In genomic region chr1:111988377-111988742, GRCh38 we compare ENCODE assay signal across 13 cellular contexts. TPM values are rescaled to one million over a fixed set of nuclear protein-coding genes. Genes with fewer than 3 reads are reported as not detected.
A peak's percentile ranks its signal among the peaks of the same experiment; 100 is the strongest.
DNase-seq lines count a peak whose midpoint lies in the region; ATAC-seq, FAIRE-seq and TF ChIP-seq lines count a peak whose summit lies in the region.
"Had no signal": no experiment of that assay in that cellular context is flagged by ENCODE, and none has a peak within 500 bp of the region (broad histone marks: within the 10 kb centered on the region; RNA-seq: fewer than 3 reads in every experiment).

No MANE protein-coding gene starts in this region.

- no peak for TF ChIP-seq CTCF in left ventricle myocardium inferior (IDR thresholded peaks at IDR 0.05; ENCODE audit: borderline replicate concordance)
- TF ChIP-seq CTCF in astrocyte (IDR thresholded peaks at IDR 0.05; ENCODE audit: insufficient read depth, low read depth, low read length) = no peak
- TF ChIP-seq CTCF in type B pancreatic cell (conservative IDR thresholded peaks at IDR 0.05) = no peak

- H3K9me3 ChIP-seq in left ventricle myocardium inferior (replicated peaks) = no peaks in the 10 kb centered on the region
- H3K9me3 ChIP-seq in astrocyte (ENCODE audit: insufficient read depth, low read depth, low read length) = no peaks in the 10 kb centered on the region
- no peaks in the 10 kb centered on the region for H3K9me3 ChIP-seq in mucosa of stomach (ENCODE audit: control insufficient read depth, low read length)
- H3K9me3 ChIP-seq: SJSA1, testis had no signal

- H3K27ac ChIP-seq in left ventricle myocardium inferior (replicated peaks) = peak overlapping the region; percentile 86
- H3K27ac ChIP-seq in astrocyte (ENCODE audit: low read depth, low read length) = no peak overlapping the region
- no peak overlapping the region for H3K27ac ChIP-seq in substantia nigra (ENCODE audit: low read depth, low read length, poor library complexity, severe bottlenecking)
- H3K27ac ChIP-seq: SJSA1, testis had no signal

- H3K4me3 ChIP-seq in left ventricle myocardium inferior (peak overlapping the region; percentile 75), astrocyte (ENCODE audit: insufficient read depth, low read depth, low read length) (no peak overlapping the region), mucosa of stomach (ENCODE audit: low read length) (peak overlapping the region; percentile 21)
- H3K4me3 ChIP-seq: GM12878, SJSA1 had no signal

- no peak for FAIRE-seq in astrocyte (lab: Jason Lieb, UNC)
- FAIRE-seq: GM12878 had no signal

- no peak overlapping the region for H2AFZ ChIP-seq in astrocyte (ENCODE audit: low read depth, low read length)

- no peaks in the 10 kb centered on the region for H3K79me2 ChIP-seq in astrocyte (ENCODE audit: insufficient read depth, low read length)

- H3K4me2 ChIP-seq in astrocyte (ENCODE audit: low read length) = peak overlapping the region; percentile 86

- H3K27me3 Mint-ChIP-seq in astrocyte (ENCODE audit: low read depth, unreplicated experiment) = peaks cover 86% of the 10 kb centered on the region
- H3K27me3 Mint-ChIP-seq in type B pancreatic cell = peaks cover 92% of the 10 kb centered on the region

- H3K36me3 Mint-ChIP-seq in astrocyte (ENCODE audit: low read depth, unreplicated experiment) (no peaks in the 10 kb centered on the region), type B pancreatic cell (no peaks in the 10 kb centered on the region)

- no peaks in the 10 kb centered on the region for H4K20me1 ChIP-seq in astrocyte (ENCODE audit: insufficient read depth, low read length)

- ATAC-seq in HG03045 (IDR thresholded peaks at IDR 0.05; ENCODE audit: unreplicated experiment) = no peak
- ATAC-seq: GM12878 had no signal

- peaks cover 40% of the 10 kb centered on the region for H3K27me3 ChIP-seq in left ventricle myocardium inferior (ENCODE audit: low read depth)
- peaks cover 56% of the 10 kb centered on the region for H3K27me3 ChIP-seq in astrocyte (ENCODE audit: insufficient read depth, low read length)
- peaks cover 8% of the 10 kb centered on the region for H3K27me3 ChIP-seq in mucosa of stomach (ENCODE audit: control insufficient read depth, insufficient read depth, low read length)
- H3K27me3 ChIP-seq: testis had no signal

- H3K4me1 ChIP-seq in left ventricle myocardium inferior (peaks cover 77% of the 10 kb centered on the region), astrocyte (ENCODE audit: insufficient read depth, low read length) (peaks cover 6% of the 10 kb centered on the region), mucosa of stomach (ENCODE audit: control insufficient read depth, insufficient read depth, low read length) (peaks cover 32% of the 10 kb centered on the region)

- H3K27ac Mint-ChIP-seq in astrocyte (ENCODE audit: unreplicated experiment) = no peak overlapping the region
- H3K27ac Mint-ChIP-seq in type B pancreatic cell = no peak overlapping the region

- no peak overlapping the region for H3K9ac ChIP-seq in astrocyte (ENCODE audit: low read length)
- H3K9ac ChIP-seq in mucosa of stomach (ENCODE audit: low read length) = no peak overlapping the region

- H3K4me3 Mint-ChIP-seq in astrocyte (ENCODE audit: unreplicated experiment) (peak overlapping the region; percentile 80), type B pancreatic cell (peak overlapping the region; percentile 81)

- H3K9me3 Mint-ChIP-seq in astrocyte (ENCODE audit: unreplicated experiment) (peaks cover 6% of the 10 kb centered on the region), type B pancreatic cell (no peaks in the 10 kb centered on the region)

- H3K36me3 ChIP-seq in left ventricle myocardium inferior (no peaks in the 10 kb centered on the region), astrocyte (ENCODE audit: insufficient read depth, low read length) (no peaks in the 10 kb centered on the region), mucosa of stomach (ENCODE audit: control insufficient read depth, insufficient read depth, low read length) (no peaks in the 10 kb centered on the region)
- H3K36me3 ChIP-seq: SJSA1 had no signal

- peaks cover 5% of the 10 kb centered on the region for H3K4me1 Mint-ChIP-seq in astrocyte (ENCODE audit: low read depth, unreplicated experiment)
- H3K4me1 Mint-ChIP-seq in type B pancreatic cell (ENCODE audit: unreplicated experiment) = no peaks in the 10 kb centered on the region

- intact Hi-C loops in left ventricle myocardium inferior (cut with micrococcal nuclease) (no loop called here), cardiac septum (cut with DNase I) (loop anchor here (5.0 kb wide), 1 partner anchor 69 kb away; no protein-coding TSS in a partner anchor)

- DNase-seq in left ventricle myocardium inferior = no peak
- DNase-seq in cardiac septum (ENCODE audit: low spot score) = no peak
- DNase-seq in astrocyte (ENCODE audit: low read depth) = no peak
- no peak for DNase-seq in type B pancreatic cell (ENCODE audit: extremely low spot score, unreplicated experiment)
- DNase-seq in substantia nigra (lab: John Stamatoyannopoulos, UW) = no peak
- DNase-seq in NCI-H2196 treated with DMSO at 0.1 percent for 48 hours (lab: John Stamatoyannopoulos, UW; ENCODE audit: unreplicated experiment) = no peak
- DNase-seq: activated CD4-positive, alpha-beta T cell treated with anti-CD3 and anti-CD28 coated beads, Interleukin-2, amount 50 U/mL, for 4 hours; NCI-H2081 had no signal

RNA-seq across cellular contexts. Expression of gene KCND3, which starts 1.1 kb away (rescaled TPM):
- total RNA-seq in left ventricle myocardium inferior = 19.2 TPM
- total RNA-seq in cardiac septum = 14.2 TPM
- 0.43 TPM in 2 replicates for total RNA-seq in astrocyte
- total RNA-seq in type B pancreatic cell (ENCODE audit: low replicate concordance) = 1.2 and 2.2 TPM in 2 replicates
- total RNA-seq: GM12878, SJSA1 had no signal
